ENCODE assay signal across 11 cellular contexts in the genomic region with DNA sequence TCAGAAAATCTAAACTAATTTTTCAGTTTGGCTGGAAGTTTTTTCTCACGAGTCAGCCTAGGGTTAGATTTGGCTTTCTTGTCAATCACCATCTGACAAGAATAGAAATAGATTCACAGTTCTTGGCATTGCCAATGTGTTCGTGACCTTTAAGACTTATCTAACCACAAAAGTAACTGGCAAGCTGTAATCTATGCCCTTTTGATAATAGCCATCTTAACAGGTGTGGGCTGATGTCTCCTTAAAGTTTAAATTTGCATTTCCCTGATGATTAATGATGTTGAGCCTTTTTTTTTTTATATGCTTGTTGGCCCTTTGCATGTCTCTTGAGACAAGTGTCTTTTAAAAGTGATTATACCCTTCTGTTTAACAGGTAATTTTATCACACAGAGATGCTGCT.
"Had no signal": no experiment of that assay in that cellular context is flagged by ENCODE, and none has a peak within 500 bp of the region (broad histone marks: within the 10 kb centered on the region; RNA-seq: fewer than 3 reads in every experiment).

No MANE protein-coding gene starts in this region.

- H2AFZ ChIP-seq: GM23248, GM23338 had no signal

- H3K4me2 ChIP-seq: GM23338 had no signal

- H3K27ac Mint-ChIP-seq: GM23338, H9, HFFc6 had no signal

- H3K9ac ChIP-seq: GM23248 had no signal

- H3K4me3 ChIP-seq: GM23248, GM23338, HAP-1 had no signal

- FAIRE-seq: H1, H54 had no signal

- H3K27ac ChIP-seq: GM23248 had no signal

- H3K9me3 ChIP-seq: HAP-1 had no signal

- H3K4me1 Mint-ChIP-seq: GM23338 had no signal

- H3K36me3 ChIP-seq: HAP-1 had no signal

- ATAC-seq: GM23338, HCT116 had no signal

- H3K4me1 ChIP-seq: HAP-1 had no signal

- H3K4me3 Mint-ChIP-seq: GM23338, H9, HFFc6 had no signal

- DNase-seq: GM23248, GOT3, H7, H9, HCEC 1CT, HFFc6 had no signal
